1 cellular context compared by ENCODE assay signal in genomic region chr9:136204838-136205706, GRCh38.
TF ChIP-seq lines count a peak whose summit lies in the region.

LHX3 (minus strand) TSS chr9:136205128; CDS start chr9:136205012, 116 bp downstream.

TF ChIP-seq in HepG2, 621 proteins besides CTCF, POLR2A, EP300 and RAD21 (continued from another document and continues in another):
- TF ChIP-seq ZNF687 (CRISPR knock-in tag; IDR thresholded peaks at IDR 0.05) (peak; percentile 28), REL (CRISPR knock-in tag; conservative IDR thresholded peaks at IDR 0.05) (0 out of 2 replicates have a peak, but pooled peaks have one; percentile 35), IKZF5 (CRISPR knock-in tag; IDR thresholded peaks at IDR 0.05) (0 out of 2 replicates have a peak, but pooled peaks have one; percentile 29), BCL3 (CRISPR knock-in tag; IDR thresholded peaks at IDR 0.05) (peak; percentile 34; the same call in 1 of the 2 replicates), ATF3 (CRISPR knock-in tag; IDR thresholded peaks at IDR 0.05) (peak; percentile 40; the same call in 1 of the 2 replicates), ZNF740 (CRISPR knock-in tag; IDR thresholded peaks at IDR 0.05) (0 out of 2 replicates have a peak, but pooled peaks have one; percentile 24), ZNF773 (CRISPR knock-in tag; IDR thresholded peaks at IDR 0.05; ENCODE audit: borderline replicate concordance) (peak; percentile 44; the same call in 1 of the 2 replicates), TFAP4 (IDR thresholded peaks at IDR 0.05; ENCODE audit: borderline replicate concordance, low read depth) (no peak), GPN1 (CRISPR knock-in tag; IDR thresholded peaks at IDR 0.05; ENCODE audit: borderline replicate concordance) (0 out of 2 replicates have a peak, but pooled peaks have one; percentile 13), ZBTB3 (CRISPR knock-in tag; IDR thresholded peaks at IDR 0.05; ENCODE audit: borderline replicate concordance, low read depth) (no peak), ZMAT3 (CRISPR knock-in tag; conservative IDR thresholded peaks at IDR 0.05) (peak; percentile 47; the same call in 1 of the 2 replicates), THRA (CRISPR knock-in tag; IDR thresholded peaks at IDR 0.05; ENCODE audit: borderline replicate concordance) (peak; percentile 27; the same call in 1 of the 2 replicates), XRCC5 (optimal IDR thresholded peaks at IDR 0.05; ENCODE audit: low read length) (no peak), ETS1 (CRISPR knock-in tag; IDR thresholded peaks at IDR 0.05) (0 out of 2 replicates have a peak, but pooled peaks have one; percentile 71), MIER2 (CRISPR knock-in tag; IDR thresholded peaks at IDR 0.05) (peak; percentile 93), ZNF564 (CRISPR knock-in tag; IDR thresholded peaks at IDR 0.05) (0 out of 2 replicates have a peak, but pooled peaks have one; percentile 53), ZNF660 (CRISPR knock-in tag; IDR thresholded peaks at IDR 0.05; ENCODE audit: borderline replicate concordance, low read depth) (no peak), ZFP1 (CRISPR knock-in tag; IDR thresholded peaks at IDR 0.05) (no peak), PAX8 (CRISPR knock-in tag; IDR thresholded peaks at IDR 0.05; ENCODE audit: borderline replicate concordance) (no peak), ZNF574 (CRISPR knock-in tag; IDR thresholded peaks at IDR 0.05) (peak; percentile 52; the same call in 1 of the 2 replicates), EEA1 (CRISPR knock-in tag; IDR thresholded peaks at IDR 0.05; ENCODE audit: borderline replicate concordance) (peak; percentile 62; the same call in 1 of the 2 replicates), SIN3B (IDR thresholded peaks at IDR 0.05; ENCODE audit: low read length) (no peak), HMG20B (CRISPR knock-in tag; conservative IDR thresholded peaks at IDR 0.05) (no peak), ZNF142 (CRISPR knock-in tag; IDR thresholded peaks at IDR 0.05) (peak; percentile 74; the same call in 1 of the 2 replicates), TBX2 (CRISPR knock-in tag; IDR thresholded peaks at IDR 0.05; ENCODE audit: borderline replicate concordance) (peak; percentile 32; the same call in 1 of the 2 replicates), ZNF138 (CRISPR knock-in tag; IDR thresholded peaks at IDR 0.05; ENCODE audit: low read depth) (0 out of 2 replicates have a peak, but pooled peaks have one; percentile 59), ZNF350 (CRISPR knock-in tag; IDR thresholded peaks at IDR 0.05; ENCODE audit: borderline replicate concordance, low read depth) (no peak), ZNF598 (CRISPR knock-in tag; IDR thresholded peaks at IDR 0.05; ENCODE audit: borderline replicate concordance) (no peak), ARNT2 (CRISPR knock-in tag; IDR thresholded peaks at IDR 0.05; ENCODE audit: low read depth) (peak; percentile 63; the same call in 1 of the 2 replicates), ZSCAN20 (CRISPR knock-in tag; IDR thresholded peaks at IDR 0.05; ENCODE audit: borderline replicate concordance) (peak; percentile 92; the same call in 1 of the 2 replicates), ZNF441 (CRISPR knock-in tag; IDR thresholded peaks at IDR 0.05; ENCODE audit: borderline replicate concordance) (0 out of 2 replicates have a peak, but pooled peaks have one; percentile 66), ZBTB46 (CRISPR knock-in tag; IDR thresholded peaks at IDR 0.05; ENCODE audit: borderline replicate concordance) (no peak), DR1 (CRISPR knock-in tag; IDR thresholded peaks at IDR 0.05) (no peak)
